19 cellular contexts compared by ENCODE assay signal in the genomic region with DNA sequence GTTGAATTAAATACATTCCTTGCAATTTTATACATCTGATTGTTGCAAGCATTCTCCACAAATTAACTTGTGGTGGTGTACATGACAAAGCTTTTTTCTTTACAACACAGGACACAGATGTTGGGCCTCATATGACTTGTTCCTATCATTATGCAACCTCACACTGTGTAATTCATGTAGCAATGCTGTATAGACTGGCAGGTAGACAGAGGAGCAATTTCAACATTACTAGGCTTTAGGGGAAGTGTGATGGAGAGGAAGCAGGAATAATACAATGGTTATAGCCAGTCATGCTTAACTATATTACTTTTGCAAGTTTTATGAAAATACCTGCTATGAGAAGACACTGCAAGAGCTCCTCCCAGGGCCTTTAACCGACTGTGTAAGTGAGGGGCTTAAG.
DNase-seq lines count a peak whose midpoint lies in the region; ATAC-seq lines count a peak whose summit lies in the region.
"Had no signal": no experiment of that assay in that cellular context is flagged by ENCODE, and none has a peak within 500 bp of the region (broad histone marks: within the 10 kb centered on the region; RNA-seq: fewer than 3 reads in every experiment).

No MANE protein-coding gene starts in this region.

- no peaks in the 10 kb centered on the region for H3K36me3 ChIP-seq in HAP-1 (replicated peaks)
- H3K36me3 ChIP-seq: BLaER1 treated with 17β-estradiol and CSF1 and Interleukin-3, amounts not matched to agents 10 nM and 100 nM had no signal

- in situ Hi-C loops in HAP-1 (cut with MboI; ENCODE audit: low sequenced_read_pairs) = no loop called here

- no peaks in the 10 kb centered on the region for H3K27me3 ChIP-seq in HAP-1 (ENCODE audit: low read depth)
- H3K27me3 ChIP-seq: BLaER1 treated with 17β-estradiol and CSF1 and Interleukin-3, amounts not matched to agents 10 nM and 100 nM had no signal

- DNase-seq in AML-193 (lab: John Stamatoyannopoulos, UW) (peak; percentile 84 to 88), Kasumi-1 (lab: John Stamatoyannopoulos, UW) (peak; percentile 28 to 30), NOMO-1 treated with DMSO at 0.1 percent for 48 hours (lab: John Stamatoyannopoulos, UW; ENCODE audit: unreplicated experiment) (peak; percentile 82), SKM-1 treated with dmso at 0.1 percent for 144 hours (lab: John Stamatoyannopoulos, UW; ENCODE audit: unreplicated experiment) (peak; percentile 85), NCI-H1436 treated with DMSO at 0.1 percent for 48 hours (lab: John Stamatoyannopoulos, UW) (no peak), HAP-1 (ENCODE audit: low spot score in 2 of 2) (no peak)
- DNase-seq: Calu3; CD8-positive, alpha-beta T cell; GOT3; HFFc6; IMR-90; NCI-H1105 treated with DMSO at 0.1 percent for 48 hours; NCI-H1694 treated with DMSO at 0.1 percent for 48 hours; NCI-H2227 treated with DMSO at 0.1 percent for 48 hours; NCI-H524; SHP77; T-helper 17 cell had no signal

- no peak for ATAC-seq in GM19397 (IDR thresholded peaks at IDR 0.05; ENCODE audit: unreplicated experiment)
- ATAC-seq: CD8-positive, alpha-beta T cell; T-helper 17 cell had no signal

- H3K9me3 ChIP-seq in HAP-1 = no peaks in the 10 kb centered on the region

- H3K4me1 ChIP-seq in HAP-1 = no peaks in the 10 kb centered on the region
- H3K4me1 ChIP-seq: BLaER1 treated with 17β-estradiol and CSF1 and Interleukin-3, amounts not matched to agents 10 nM and 100 nM had no signal

- no peak overlapping the region for H3K4me3 ChIP-seq in HAP-1
- H3K4me3 ChIP-seq: BLaER1 treated with 17β-estradiol and CSF1 and Interleukin-3, amounts not matched to agents 10 nM and 100 nM had no signal

Comparison
In these comparisons a context has a peak if more than half of its experiments do, and no peak if none do; other contexts are left out.
1. DNase-seq: peak in AML-193 (2 of 2), Kasumi-1 (2 of 2), NOMO-1 treated with DMSO at 0.1 percent for 48 hours (single experiment) and SKM-1 treated with dmso at 0.1 percent for 144 hours (single experiment); none in NCI-H1436 treated with DMSO at 0.1 percent for 48 hours (single experiment) and HAP-1 (0 of 2).